1 cellular context compared by ENCODE assay signal in the genomic region with DNA sequence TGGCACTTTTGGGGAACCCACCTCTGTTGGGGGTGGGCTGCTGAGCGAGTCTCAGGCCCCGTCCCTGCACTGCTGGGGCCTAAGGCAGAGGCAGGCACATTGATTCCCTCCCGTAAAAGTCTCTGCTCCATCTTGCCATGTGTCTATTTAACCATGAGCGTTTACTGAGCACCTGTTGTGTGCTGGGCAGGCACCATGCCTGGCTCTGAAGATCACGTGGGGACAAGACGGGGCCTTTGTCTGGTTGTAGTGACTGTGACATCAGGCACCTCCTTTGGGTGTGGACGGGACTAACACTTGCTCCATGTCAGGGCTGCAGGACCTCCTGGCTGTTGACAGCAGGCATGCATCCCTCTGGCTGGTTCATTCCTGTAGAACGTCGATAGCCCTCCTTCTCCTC.
TF ChIP-seq lines count a peak whose summit lies in the region.

No MANE protein-coding gene starts in this region.

TF ChIP-seq in neural cell, 6 proteins besides CTCF, POLR2A, EP300 and RAD21 (continued from another document):
- TF ChIP-seq, protein P1, sequence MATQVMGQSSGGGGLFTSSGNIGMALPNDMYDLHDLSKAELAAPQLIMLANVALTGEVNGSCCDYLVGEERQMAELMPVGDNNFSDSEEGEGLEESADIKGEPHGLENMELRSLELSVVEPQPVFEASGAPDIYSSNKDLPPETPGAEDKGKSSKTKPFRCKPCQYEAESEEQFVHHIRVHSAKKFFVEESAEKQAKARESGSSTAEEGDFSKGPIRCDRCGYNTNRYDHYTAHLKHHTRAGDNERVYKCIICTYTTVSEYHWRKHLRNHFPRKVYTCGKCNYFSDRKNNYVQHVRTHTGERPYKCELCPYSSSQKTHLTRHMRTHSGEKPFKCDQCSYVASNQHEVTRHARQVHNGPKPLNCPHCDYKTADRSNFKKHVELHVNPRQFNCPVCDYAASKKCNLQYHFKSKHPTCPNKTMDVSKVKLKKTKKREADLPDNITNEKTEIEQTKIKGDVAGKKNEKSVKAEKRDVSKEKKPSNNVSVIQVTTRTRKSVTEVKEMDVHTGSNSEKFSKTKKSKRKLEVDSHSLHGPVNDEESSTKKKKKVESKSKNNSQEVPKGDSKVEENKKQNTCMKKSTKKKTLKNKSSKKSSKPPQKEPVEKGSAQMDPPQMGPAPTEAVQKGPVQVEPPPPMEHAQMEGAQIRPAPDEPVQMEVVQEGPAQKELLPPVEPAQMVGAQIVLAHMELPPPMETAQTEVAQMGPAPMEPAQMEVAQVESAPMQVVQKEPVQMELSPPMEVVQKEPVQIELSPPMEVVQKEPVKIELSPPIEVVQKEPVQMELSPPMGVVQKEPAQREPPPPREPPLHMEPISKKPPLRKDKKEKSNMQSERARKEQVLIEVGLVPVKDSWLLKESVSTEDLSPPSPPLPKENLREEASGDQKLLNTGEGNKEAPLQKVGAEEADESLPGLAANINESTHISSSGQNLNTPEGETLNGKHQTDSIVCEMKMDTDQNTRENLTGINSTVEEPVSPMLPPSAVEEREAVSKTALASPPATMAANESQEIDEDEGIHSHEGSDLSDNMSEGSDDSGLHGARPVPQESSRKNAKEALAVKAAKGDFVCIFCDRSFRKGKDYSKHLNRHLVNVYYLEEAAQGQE (IDR thresholded peaks at IDR 0.05; ENCODE audit: borderline replicate concordance), result no peak
- no peak for TF ChIP-seq TAF1 (IDR thresholded peaks at IDR 0.05; ENCODE audit: low read depth)
